22 cellular contexts compared by ENCODE assay signal in the genomic region with DNA sequence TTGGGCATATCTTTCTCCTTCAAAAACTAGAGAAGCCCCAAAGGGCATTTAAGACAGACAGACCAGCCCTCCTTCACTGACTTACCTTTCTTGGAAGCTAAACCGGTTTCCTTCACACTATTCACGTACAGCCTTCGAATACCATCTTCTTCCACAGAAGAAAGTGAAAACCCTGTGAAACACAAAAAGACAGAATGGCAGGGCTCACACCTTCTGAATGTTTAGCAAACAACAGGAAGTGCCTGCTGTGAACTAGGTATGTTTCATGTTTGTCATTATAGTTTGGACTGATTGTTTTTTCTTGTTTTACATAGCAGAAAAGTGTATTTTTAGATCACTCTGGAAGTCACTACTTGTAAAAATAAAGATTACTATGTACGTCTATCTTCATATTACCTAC.
DNase-seq lines count a peak whose midpoint lies in the region; TF ChIP-seq lines count a peak whose summit lies in the region.
"Had no signal": no experiment of that assay in that cellular context is flagged by ENCODE, and none has a peak within 500 bp of the region (broad histone marks: within the 10 kb centered on the region; RNA-seq: fewer than 3 reads in every experiment).

No MANE protein-coding gene starts in this region.

- no peak for TF ChIP-seq POLR2A in spleen (IDR thresholded peaks at IDR 0.05)

- H3K4me3 Mint-ChIP-seq in activated naive CD4-positive, alpha-beta T cell treated with anti-CD3 and anti-CD28 coated beads, Interleukin-2, amount 10 ng/mL, durations not matched to agents 7 days and 5 days: peak overlapping the region; percentile 81
- H3K4me3 Mint-ChIP-seq in T-helper 1 cell treated with Interleukin-12 subunit alpha and Interleukin-12 subunit beta and Interleukin-4 antibody, amounts not matched to agents 30 μg/mL and 1 μg/mL, for 36 hours: peak overlapping the region; percentile 74
- H3K4me3 Mint-ChIP-seq in activated naive CD8-positive, alpha-beta T cell treated with anti-CD3 and anti-CD28 coated beads for 36 hours: peak overlapping the region; percentile 9
- no peak overlapping the region for H3K4me3 Mint-ChIP-seq in progenitor cell of endocrine pancreas (ENCODE audit: low read depth)
- H3K4me3 Mint-ChIP-seq: nephron progenitor cell; stimulated activated memory B cell treated with anti-CD40 and anti-IgM and Interleukin-4, amounts not matched to agents 10 μg/mL and 1 μg/mL and 100 μg/mL, for 72 hours had no signal

- H3K4me1 ChIP-seq in spleen: peaks cover 0 to 3% (median 0%) of the 10 kb centered on the region in 6 donors
- no peaks in the 10 kb centered on the region for H3K4me1 ChIP-seq in mesenchymal stem cell (ENCODE audit: control insufficient read depth, insufficient read depth, low read depth, low read length)
- H3K4me1 ChIP-seq: adrenal gland, gastroesophageal sphincter, thyroid gland had no signal

- H4K8ac ChIP-seq in mesenchymal stem cell (ENCODE audit: low read length): no peak overlapping the region

- peak overlapping the region; percentile 94 for H3K27ac Mint-ChIP-seq in activated naive CD4-positive, alpha-beta T cell treated with anti-CD3 and anti-CD28 coated beads, Interleukin-2, amount 10 ng/mL, durations not matched to agents 7 days and 5 days
- H3K27ac Mint-ChIP-seq in T-helper 1 cell treated with Interleukin-12 subunit alpha and Interleukin-12 subunit beta and Interleukin-4 antibody, amounts not matched to agents 30 μg/mL and 1 μg/mL, for 36 hours: peak overlapping the region; percentile 91
- H3K27ac Mint-ChIP-seq in activated naive CD8-positive, alpha-beta T cell treated with anti-CD3 and anti-CD28 coated beads for 36 hours: peak overlapping the region; percentile 78
- H3K27ac Mint-ChIP-seq in progenitor cell of endocrine pancreas: no peak overlapping the region
- H3K27ac Mint-ChIP-seq: stimulated activated memory B cell treated with anti-CD40 and anti-IgM and Interleukin-4, amounts not matched to agents 10 μg/mL and 1 μg/mL and 100 μg/mL, for 72 hours had no signal

- H3K9me3 ChIP-seq in spleen (no peaks in the 10 kb centered on the region), mesenchymal stem cell (ENCODE audit: control insufficient read depth, low read length) (no peaks in the 10 kb centered on the region)
- H3K9me3 ChIP-seq: adrenal gland, BLaER1, gastroesophageal sphincter, ovary, thyroid gland had no signal

- peaks cover 48% of the 10 kb centered on the region for H3K36me3 Mint-ChIP-seq in activated naive CD4-positive, alpha-beta T cell treated with anti-CD3 and anti-CD28 coated beads, Interleukin-2, amount 10 ng/mL, durations not matched to agents 7 days and 5 days
- H3K36me3 Mint-ChIP-seq in T-helper 1 cell treated with Interleukin-12 subunit alpha and Interleukin-12 subunit beta and Interleukin-4 antibody, amounts not matched to agents 30 μg/mL and 1 μg/mL, for 36 hours (ENCODE audit: low read depth): peaks cover 62% of the 10 kb centered on the region
- H3K36me3 Mint-ChIP-seq in activated naive CD8-positive, alpha-beta T cell treated with anti-CD3 and anti-CD28 coated beads for 36 hours: peaks cover 32% of the 10 kb centered on the region
- H3K36me3 Mint-ChIP-seq in progenitor cell of endocrine pancreas (ENCODE audit: insufficient read depth): peaks cover 7% of the 10 kb centered on the region
- H3K36me3 Mint-ChIP-seq: stimulated activated memory B cell treated with anti-CD40 and anti-IgM and Interleukin-4, amounts not matched to agents 10 μg/mL and 1 μg/mL and 100 μg/mL, for 72 hours had no signal

- no peaks in the 10 kb centered on the region for H3K27me3 Mint-ChIP-seq in activated naive CD4-positive, alpha-beta T cell treated with anti-CD3 and anti-CD28 coated beads, Interleukin-2, amount 10 ng/mL, durations not matched to agents 7 days and 5 days
- no peaks in the 10 kb centered on the region for H3K27me3 Mint-ChIP-seq in T-helper 1 cell treated with Interleukin-12 subunit alpha and Interleukin-12 subunit beta and Interleukin-4 antibody, amounts not matched to agents 30 μg/mL and 1 μg/mL, for 36 hours (ENCODE audit: low read depth)
- H3K27me3 Mint-ChIP-seq in activated naive CD8-positive, alpha-beta T cell treated with anti-CD3 and anti-CD28 coated beads for 36 hours: no peaks in the 10 kb centered on the region
- peaks cover 4% of the 10 kb centered on the region for H3K27me3 Mint-ChIP-seq in progenitor cell of endocrine pancreas
- H3K27me3 Mint-ChIP-seq: stimulated activated memory B cell treated with anti-CD40 and anti-IgM and Interleukin-4, amounts not matched to agents 10 μg/mL and 1 μg/mL and 100 μg/mL, for 72 hours had no signal

- no peaks in the 10 kb centered on the region for H3K79me1 ChIP-seq in mesenchymal stem cell (replicated peaks; ENCODE audit: low read length, poor library complexity, severe bottlenecking)

- no peak overlapping the region for H2AK5ac ChIP-seq in mesenchymal stem cell (ENCODE audit: low read length, severe bottlenecking)

- no peaks in the 10 kb centered on the region for H3K36me3 ChIP-seq in spleen
- H3K36me3 ChIP-seq in mesenchymal stem cell (ENCODE audit: control insufficient read depth in 1 of 2, insufficient read depth in 2 of 2, low read depth in 1 of 2, low read length in 2 of 2): peaks cover 5 to 33% of the 10 kb centered on the region in 2 experiments
- H3K36me3 ChIP-seq: adrenal gland, gastroesophageal sphincter, ovary, thyroid gland had no signal

- no peaks in the 10 kb centered on the region for H3K9me3 Mint-ChIP-seq in activated naive CD4-positive, alpha-beta T cell treated with anti-CD3 and anti-CD28 coated beads, Interleukin-2, amount 10 ng/mL, durations not matched to agents 7 days and 5 days
- no peaks in the 10 kb centered on the region for H3K9me3 Mint-ChIP-seq in T-helper 1 cell treated with Interleukin-12 subunit alpha and Interleukin-12 subunit beta and Interleukin-4 antibody, amounts not matched to agents 30 μg/mL and 1 μg/mL, for 36 hours
- H3K9me3 Mint-ChIP-seq in activated naive CD8-positive, alpha-beta T cell treated with anti-CD3 and anti-CD28 coated beads for 36 hours: peaks cover 3% of the 10 kb centered on the region
- no peaks in the 10 kb centered on the region for H3K9me3 Mint-ChIP-seq in progenitor cell of endocrine pancreas (ENCODE audit: low read depth)
- H3K9me3 Mint-ChIP-seq: nephron progenitor cell; stimulated activated memory B cell treated with anti-CD40 and anti-IgM and Interleukin-4, amounts not matched to agents 10 μg/mL and 1 μg/mL and 100 μg/mL, for 72 hours had no signal

- H2AFZ ChIP-seq in mesenchymal stem cell (ENCODE audit: low read depth, low read length): no peak overlapping the region

- WGBS in spleen, 5 donors: 71 to 82% (median 74%) methylated on average over 4 of the region's 4 CpGs
- WGBS in mesenchymal stem cell: 73% methylated on average over 2 of the region's 4 CpGs

- no peak overlapping the region for H2BK15ac ChIP-seq in mesenchymal stem cell (ENCODE audit: low read depth, poor library complexity, severe bottlenecking)

- H3K27ac ChIP-seq in spleen (peak overlapping the region in 6 of 8 donors; percentile 10 to 59 (median 37)), mesenchymal stem cell (ENCODE audit: low read length, poor library complexity, severe bottlenecking) (no peak overlapping the region)
- H3K27ac ChIP-seq: adrenal gland, BLaER1, gastroesophageal sphincter, ovary, thyroid gland had no signal

- no peak overlapping the region for H3K9ac ChIP-seq in mesenchymal stem cell (ENCODE audit: low read length)
- H3K9ac ChIP-seq: BLaER1 had no signal

- no peak overlapping the region for H3K14ac ChIP-seq in mesenchymal stem cell (ENCODE audit: low read length in 2 of 2)

- H3K18ac ChIP-seq in mesenchymal stem cell (ENCODE audit: low read depth in 1 of 2, low read length in 2 of 2): no peak overlapping the region

- H4K91ac ChIP-seq in mesenchymal stem cell (ENCODE audit: low read length): no peak overlapping the region

- no peak overlapping the region for H3K23ac ChIP-seq in mesenchymal stem cell (ENCODE audit: low read length in 2 of 2)

- intact Hi-C loops in spleen (cut with DNase I; ENCODE audit: low total_unique reads): no loop called here

- no peak overlapping the region for H2BK120ac ChIP-seq in mesenchymal stem cell (ENCODE audit: low read depth, low read length)

- H3K4ac ChIP-seq in mesenchymal stem cell (ENCODE audit: low read depth in 1 of 2, low read length in 2 of 2): no peak overlapping the region

- H2BK5ac ChIP-seq in mesenchymal stem cell (ENCODE audit: low read depth, low read length, poor library complexity, severe bottlenecking): no peak overlapping the region

- CTCF ChIA-PET in activated naive CD4-positive, alpha-beta T cell treated with anti-CD3 and anti-CD28 coated beads, Interleukin-2, amount 10 ng/mL, durations not matched to agents 7 days and 5 days (lab: Charles Lee): interaction anchor here (1.1 to 1.4 kb wide), 2 partner anchors 9 to 55 kb away, joined by 3 read pairs; no protein-coding TSS in a partner anchor

- H3K27me3 ChIP-seq in spleen (replicated peaks in 1 of 7) (no peaks in the 10 kb centered on the region), mesenchymal stem cell (ENCODE audit: control insufficient read depth in 1 of 2, insufficient read depth in 1 of 2, low read length in 2 of 2) (no peaks in the 10 kb centered on the region)
- H3K27me3 ChIP-seq: adrenal gland, BLaER1, gastroesophageal sphincter, ovary, thyroid gland had no signal

- peak overlapping the region in 4 of 8 donors; percentile 15 to 39 (median 18) for H3K4me3 ChIP-seq in spleen
- H3K4me3 ChIP-seq in mesenchymal stem cell (ENCODE audit: insufficient read depth in 1 of 2, low read depth in 1 of 2, low read length in 2 of 2): no peak overlapping the region
- H3K4me3 ChIP-seq: adrenal gland, BLaER1, gastroesophageal sphincter, GM12878, ovary, thyroid gland had no signal

- peaks cover 74% of the 10 kb centered on the region for H3K4me1 Mint-ChIP-seq in activated naive CD4-positive, alpha-beta T cell treated with anti-CD3 and anti-CD28 coated beads, Interleukin-2, amount 10 ng/mL, durations not matched to agents 7 days and 5 days
- H3K4me1 Mint-ChIP-seq in T-helper 1 cell treated with Interleukin-12 subunit alpha and Interleukin-12 subunit beta and Interleukin-4 antibody, amounts not matched to agents 30 μg/mL and 1 μg/mL, for 36 hours (ENCODE audit: low read depth): peaks cover 63% of the 10 kb centered on the region
- H3K4me1 Mint-ChIP-seq in activated naive CD8-positive, alpha-beta T cell treated with anti-CD3 and anti-CD28 coated beads for 36 hours: peaks cover 63% of the 10 kb centered on the region
- no peaks in the 10 kb centered on the region for H3K4me1 Mint-ChIP-seq in progenitor cell of endocrine pancreas (ENCODE audit: low read depth)
- H3K4me1 Mint-ChIP-seq: stimulated activated memory B cell treated with anti-CD40 and anti-IgM and Interleukin-4, amounts not matched to agents 10 μg/mL and 1 μg/mL and 100 μg/mL, for 72 hours had no signal

- peak; percentile 32 for DNase-seq in activated naive CD4-positive, alpha-beta T cell treated with anti-CD3 and anti-CD28 coated beads, Interleukin-2, amount 10 ng/mL, durations not matched to agents 7 days and 5 days
- DNase-seq in activated naive CD4-positive, alpha-beta T cell treated with anti-CD3 and anti-CD28 coated beads, Interleukin-2, amount 50 U/mL, for 16 hours: no peak
- no peak for DNase-seq in activated naive CD8-positive, alpha-beta T cell treated with anti-CD3 and anti-CD28 coated beads for 36 hours
- DNase-seq in spleen (no peak), mesenchymal stem cell (no peak), progenitor cell of endocrine pancreas (ENCODE audit: low spot score, unreplicated experiment) (no peak), ecto neural progenitor cell (ENCODE audit: low spot score) (no peak)
- DNase-seq: activated CD4-positive, alpha-beta T cell treated with anti-CD3 and anti-CD28 coated beads for 48 hours; adrenal gland; NCI-H1694; NCI-H2171 treated with DMSO at 0.1 percent for 48 hours; NCI-H524; nephron progenitor cell; ovary; SIG-M5; stimulated activated CD4-positive, alpha-beta T cell treated with anti-CD3 and anti-CD28 coated beads, Interleukin-4, amount 100 ng/mL, for 1 hour; thyroid gland had no signal

- no peak for TF ChIP-seq CTCF in spleen (IDR thresholded peaks at IDR 0.05 in 8 of 11, conservative IDR thresholded peaks at IDR 0.05 in 3 of 11)
- TF ChIP-seq CTCF in progenitor cell of endocrine pancreas (IDR thresholded peaks at IDR 0.05; ENCODE audit: unreplicated experiment): no peak

- H2BK12ac ChIP-seq in mesenchymal stem cell (ENCODE audit: low read length in 2 of 2): no peak overlapping the region

- H3K4me2 ChIP-seq in mesenchymal stem cell (ENCODE audit: low read length, poor library complexity, severe bottlenecking): no peak overlapping the region
- H3K4me2 ChIP-seq: BLaER1 had no signal
